ENCODE assay signal across 29 cellular contexts in genomic region chr11:47443817-47444216, GRCh38. TPM values are rescaled to one million over a fixed set of nuclear protein-coding genes. Genes with fewer than 3 reads are reported as not detected.
"Had no signal": no experiment of that assay in that cellular context is flagged by ENCODE, and none has a peak within 500 bp of the region (broad histone marks: within the 10 kb centered on the region; RNA-seq: fewer than 3 reads in every experiment).

No MANE protein-coding gene starts in this region.

- H3K27ac ChIP-seq: brain microvascular endothelial cell, colonic mucosa, epithelial cell of prostate, esophagus squamous epithelium had no signal

- H3K4me1 ChIP-seq: colonic mucosa, esophagus squamous epithelium had no signal

- ATAC-seq: activated CD8-positive, alpha-beta memory T cell treated with anti-CD3 and anti-CD28 coated beads, Interleukin-2, amount 10 ng/mL, durations not matched to agents 7 days and 5 days; activated CD8-positive, alpha-beta T cell treated with anti-CD3 and anti-CD28 coated beads, Interleukin-2, amount 10 ng/mL, durations not matched to agents 7 days and 5 days; activated T-cell treated with anti-CD3 and anti-CD28 coated beads, Interleukin-2, amount 50 U/mL, for 72 hours had no signal

- FAIRE-seq: astrocyte, bronchial epithelial cell, endometrium, endothelial cell of umbilical vein had no signal

- H3K36me3 ChIP-seq: brain microvascular endothelial cell, colonic mucosa, esophagus squamous epithelium, heart left ventricle had no signal

- H3K27me3 ChIP-seq: brain microvascular endothelial cell, colonic mucosa, esophagus squamous epithelium, heart left ventricle had no signal

- H3K4me3 ChIP-seq: colonic mucosa, esophagus squamous epithelium, heart left ventricle had no signal

- DNase-seq: activated CD4-positive, alpha-beta memory T cell treated with anti-CD3 and anti-CD28 coated beads for 36 hours; activated CD4-positive, alpha-beta T cell treated with anti-CD3 and anti-CD28 coated beads for 36 hours; activated CD4-positive, alpha-beta T cell treated with anti-CD3 and anti-CD28 coated beads, Interleukin-2, amount 10 ng/mL, durations not matched to agents 24 days and 14 days; activated CD4-positive, CD25-positive, alpha-beta regulatory T cell; activated CD4-positive, CD25-positive, alpha-beta regulatory T cell treated with anti-CD3 and anti-CD28 coated beads, Interleukin-2, amount 50 U/mL, for 72 hours; activated CD8-positive, alpha-beta memory T cell treated with anti-CD3 and anti-CD28 coated beads, Interleukin-2, amount 10 ng/mL, durations not matched to agents 7 days and 5 days; activated CD8-positive, alpha-beta memory T cell treated with anti-CD3 and anti-CD28 coated beads, Interleukin-2, amount 50 U/mL, for 4 hours; activated CD8-positive, alpha-beta T cell treated with anti-CD3 and anti-CD28 coated beads, Interleukin-2, amount 10 ng/mL, durations not matched to agents 7 days and 5 days; activated gamma-delta T cell treated with Interleukin-2 at 50 U/mL for 16 hours; activated naive CD4-positive, alpha-beta T cell treated with anti-CD3 and anti-CD28 coated beads, Interleukin-2, amount 50 U/mL, for 16 hours; activated naive CD4-positive, alpha-beta T cell treated with Interleukin-2 at 50 U/mL for 16 hours; activated T-cell treated with anti-CD3 and anti-CD28 coated beads for 4 hours; activated T-cell treated with anti-CD3 and anti-CD28 coated beads, Interleukin-2, amount 50 U/mL, for 24 hours; activated T-cell treated with anti-CD3 and anti-CD28 coated beads, Interleukin-2, amount 50 U/mL, for 72 hours; amniotic stem cell; brain microvascular endothelial cell; colonic mucosa; effector CD8-positive, alpha-beta T cell; esophagus squamous epithelium; foreskin melanocyte; glutamatergic neuron; T-helper 2 cell had no signal

- H3K9me3 ChIP-seq: colonic mucosa, esophagus squamous epithelium, heart left ventricle had no signal

RNA-seq across cellular contexts. Expression of gene RAPSN, which starts 5.1 kb away (rescaled TPM):
- total RNA-seq: colonic mucosa had no signal
- polyA plus RNA-seq: fibroblast of lung had no signal
